Comparison of ENCODE assay signal across 10 cellular contexts in genomic region chr2:74576830-74577229, GRCh38. TPM values are rescaled to one million over a fixed set of nuclear protein-coding genes. Genes with fewer than 3 reads are reported as not detected.
DNase-seq lines count a peak whose midpoint lies in the region; ATAC-seq and TF ChIP-seq lines count a peak whose summit lies in the region.
"Had no signal": no experiment of that assay in that cellular context is flagged by ENCODE, and none has a peak within 500 bp of the region (broad histone marks: within the 10 kb centered on the region; RNA-seq: fewer than 3 reads in every experiment).

No MANE protein-coding gene starts in this region.

- H3K9me3 ChIP-seq in heart left ventricle: no peaks in the 10 kb centered on the region
- no peaks in the 10 kb centered on the region for H3K9me3 ChIP-seq in spleen

- H3K4me1 ChIP-seq in heart left ventricle (peaks cover 0 to 61% (median 5%) of the 10 kb centered on the region in 12 donors), spleen (peaks cover 8 to 71% (median 35%) of the 10 kb centered on the region in 6 donors)

- H3K27ac ChIP-seq in heart left ventricle (peak overlapping the region in 8 of 12 donors; percentile 19 to 90 (median 58)), spleen (peak overlapping the region in 7 of 8 donors; percentile 52 to 79 (median 69))
- H3K27ac ChIP-seq: PC-9 had no signal

- DNase-seq in SKM-1 (lab: John Stamatoyannopoulos, UW; ENCODE audit: unreplicated experiment) (peak; percentile 89), heart left ventricle (peak in 1 of 5 donors; percentile 34), spleen (no peak), middle frontal gyrus (ENCODE audit: extremely low spot score, low spot score) (no peak), NCI-H2171 treated with DMSO at 0.1 percent for 48 hours (lab: John Stamatoyannopoulos, UW) (no peak), GM10248 (ENCODE audit: extremely low spot score) (no peak), NCI-H82 treated with DMSO at 0.1 percent for 48 hours (lab: John Stamatoyannopoulos, UW; ENCODE audit: unreplicated experiment) (no peak)
- DNase-seq: PC-9 had no signal

- H3K4me3 ChIP-seq in heart left ventricle: peak overlapping the region in 1 of 12 donors; percentile 2
- H3K4me3 ChIP-seq in spleen: peak overlapping the region in 1 of 8 donors; percentile 27
- H3K4me3 ChIP-seq: PC-9 had no signal

- no peak for TF ChIP-seq POLR2A in heart left ventricle (IDR thresholded peaks at IDR 0.05)
- TF ChIP-seq POLR2A in spleen (IDR thresholded peaks at IDR 0.05): no peak

- ATAC-seq in GM18511 (IDR thresholded peaks at IDR 0.05; ENCODE audit: unreplicated experiment) (peak; percentile 23), heart left ventricle (peak; percentile 74 to 84 (median 80))

- POLR2A ChIA-PET in GM10248 (lab: Yijun Ruan, JAX): no interaction called here

- TF ChIP-seq CTCF in heart left ventricle (IDR thresholded peaks at IDR 0.05): peak in 1 of 12 donors; percentile 8
- no peak for TF ChIP-seq CTCF in spleen (IDR thresholded peaks at IDR 0.05 in 8 of 11, conservative IDR thresholded peaks at IDR 0.05 in 3 of 11)
- TF ChIP-seq CTCF in GM10248 (IDR thresholded peaks at IDR 0.05; ENCODE audit: control extremely low read depth, extremely low read depth, low read depth, missing control alignments): no peak

- no peaks in the 10 kb centered on the region for H3K36me3 ChIP-seq in heart left ventricle
- H3K36me3 ChIP-seq in spleen: no peaks in the 10 kb centered on the region

- intact Hi-C loops in heart left ventricle (cut with DNase I) (loop anchor here in 1 of 10 donors (5.0 kb wide), 1 partner anchor 75 kb away; no protein-coding TSS in a partner anchor), spleen (cut with DNase I; ENCODE audit: low total_unique reads) (no loop called here)

- H3K27me3 ChIP-seq in heart left ventricle: peaks cover 0 to 3% (median 0%) of the 10 kb centered on the region in 9 donors
- H3K27me3 ChIP-seq in spleen (replicated peaks in 1 of 7): no peaks in the 10 kb centered on the region

- 40 to 63% (median 57%) methylated on average over 2 of the region's 2 CpGs for WGBS in heart left ventricle, 4 donors
- WGBS in spleen, 5 donors: 37 to 51% (median 47%) methylated on average over 2 of the region's 2 CpGs

- CTCF ChIA-PET in GM10248 (lab: Yijun Ruan, JAX): interaction anchor here (1.2 to 11.2 kb wide), 7 partner anchors 9 to 95 kb away, joined by 3 to 188 read pairs (median 4); partner anchors contain the start of genes CCDC142 and TTC31

RNA-seq across cellular contexts. Expression of gene DOK1, which starts 22.3 kb away (rescaled TPM):
- total RNA-seq in heart left ventricle (10 to 100 TPM in 1 of 9 donors, 1 to 10 TPM in 8; 2.6 to 11.6 (median 4.8) TPM), spleen (10 to 100 TPM; 36.2 to 59.1 (median 39.7) TPM)
- polyA plus RNA-seq in heart left ventricle (1 to 10 TPM; 2.4 to 6.0 TPM), spleen (10 to 100 TPM; 19.9 to 41.7 (median 21.0) TPM)

RNA-seq across cellular contexts. Expression of gene LOXL3, which starts 23.1 kb away (rescaled TPM):
- total RNA-seq in heart left ventricle: 1 to 10 TPM; 1.6 to 8.7 (median 3.0) TPM
- polyA plus RNA-seq in heart left ventricle: 1 to 10 TPM; 1.5 to 3.5 TPM
- 10 to 100 TPM; 11.6 to 27.4 (median 18.0) TPM for total RNA-seq in spleen
- 1 to 10 TPM; 1.8 to 4.6 (median 3.6) TPM for polyA plus RNA-seq in spleen

RNA-seq across cellular contexts. Expression of gene HTRA2, which starts 47.1 kb away (rescaled TPM):
- 10 to 100 TPM; 23.6 to 32.0 (median 24.8) TPM for total RNA-seq in heart left ventricle
- polyA plus RNA-seq in heart left ventricle: 10 to 100 TPM; 24.5 to 45.4 TPM
- total RNA-seq in spleen: 10 to 100 TPM; 34.2 to 58.7 (median 38.7) TPM
- 10 to 100 TPM; 46.0 to 48.7 (median 48.0) TPM for polyA plus RNA-seq in spleen

RNA-seq across cellular contexts. Expression of gene AUP1, which starts 47.3 kb away (rescaled TPM):
- total RNA-seq in heart left ventricle (10 to 100 TPM; 33.6 to 74.5 (median 49.8) TPM), spleen (100 to 1,000 TPM; 107 to 182 (median 125) TPM)
- polyA plus RNA-seq in heart left ventricle (100 to 1,000 TPM in 1 of 2 donors, 10 to 100 TPM in 1; 77.9 to 168 TPM), spleen (100 to 1,000 TPM; 140 to 226 (median 223) TPM)

RNA-seq across cellular contexts. Expression of gene DQX1, which starts 50.8 kb away (rescaled TPM):
- total RNA-seq in heart left ventricle (not detected), spleen (under 1 TPM in 5 of 7 donors, not detected in 2; 0.24 to 0.52 (median 0.43) TPM)
- polyA plus RNA-seq in heart left ventricle (not detected), spleen (under 1 TPM; 0.09 to 0.22 (median 0.11) TPM)
- total RNA-seq: frontal cortex had no signal
